ENCODE assay signal across 16 cellular contexts in the genomic region with DNA sequence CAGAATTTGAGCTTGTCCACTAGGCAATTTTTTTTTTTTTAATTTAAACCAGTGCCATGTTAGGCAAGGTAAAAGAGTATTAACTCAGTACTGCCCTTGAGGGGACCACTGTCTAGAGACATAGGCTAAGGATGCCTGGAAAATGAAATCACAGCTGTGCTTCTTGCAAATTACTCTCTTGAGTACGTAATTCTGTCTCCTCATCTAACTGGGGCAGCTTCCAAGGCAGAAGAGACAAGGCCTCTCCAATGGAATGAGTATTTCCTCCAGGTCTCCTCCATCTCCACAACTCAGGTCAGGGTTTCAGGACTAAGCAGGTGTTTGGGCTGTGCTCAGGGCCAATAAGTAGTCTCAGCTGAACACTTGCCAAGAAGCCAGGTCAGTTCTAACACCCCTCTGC. TPM values are rescaled to one million over a fixed set of nuclear protein-coding genes. Genes with fewer than 3 reads are reported as not detected.
DNase-seq lines count a peak whose midpoint lies in the region; FAIRE-seq and TF ChIP-seq lines count a peak whose summit lies in the region.
"Had no signal": no experiment of that assay in that cellular context is flagged by ENCODE, and none has a peak within 500 bp of the region (broad histone marks: within the 10 kb centered on the region; RNA-seq: fewer than 3 reads in every experiment).

No MANE protein-coding gene starts in this region.

- no peak for DNase-seq in activated naive CD4-positive, alpha-beta T cell treated with anti-CD3 and anti-CD28 coated beads, Interleukin-2, amount 50 U/mL, for 16 hours
- DNase-seq in bronchial epithelial cell (ENCODE audit: low read depth) (no peak), medulla oblongata (ENCODE audit: extremely low spot score) (peak; percentile 2), epidermal melanocyte (ENCODE audit: insufficient read length, low spot score) (no peak), DMS153 (lab: John Stamatoyannopoulos, UW) (no peak), activated gamma-delta T cell (lab: John Stamatoyannopoulos, UW) (no peak)
- DNase-seq in activated naive CD4-positive, alpha-beta T cell treated with Interleukin-2 at 50 U/mL for 16 hours: no peak
- DNase-seq: activated naive CD8-positive, alpha-beta T cell treated with anti-CD3 and anti-CD28 coated beads, Interleukin-2, amount 50 U/mL, for 24 hours; EL; glutamatergic neuron; Karpas-422; trophoblast cell; WERI-Rb-1 had no signal

- peak; percentile 93 for FAIRE-seq in bronchial epithelial cell (lab: Jason Lieb, UNC)
- FAIRE-seq: H54 had no signal

- no peak overlapping the region for H3K4me3 ChIP-seq in bronchial epithelial cell (ENCODE audit: low read depth, low read length)
- H3K4me3 ChIP-seq: SK-N-MC had no signal

- H3K4me3 Mint-ChIP-seq in activated naive CD4-positive, alpha-beta T cell treated with anti-CD3 and anti-CD28 coated beads, Interleukin-2, amount 50 U/mL, for 24 hours: no peak overlapping the region
- H3K4me3 Mint-ChIP-seq: activated naive CD8-positive, alpha-beta T cell treated with anti-CD3 and anti-CD28 coated beads, Interleukin-2, amount 50 U/mL, for 24 hours had no signal

- peaks cover 2% of the 10 kb centered on the region for H3K36me3 Mint-ChIP-seq in activated naive CD4-positive, alpha-beta T cell treated with anti-CD3 and anti-CD28 coated beads, Interleukin-2, amount 50 U/mL, for 24 hours

- peak overlapping the region; percentile 11 for H3K27ac Mint-ChIP-seq in activated naive CD4-positive, alpha-beta T cell treated with anti-CD3 and anti-CD28 coated beads, Interleukin-2, amount 50 U/mL, for 24 hours

- no peaks in the 10 kb centered on the region for H3K27me3 Mint-ChIP-seq in activated naive CD4-positive, alpha-beta T cell treated with anti-CD3 and anti-CD28 coated beads, Interleukin-2, amount 50 U/mL, for 24 hours
- H3K27me3 Mint-ChIP-seq: activated naive CD8-positive, alpha-beta T cell treated with anti-CD3 and anti-CD28 coated beads, Interleukin-2, amount 50 U/mL, for 24 hours had no signal

- TF ChIP-seq CTCF in bronchial epithelial cell (IDR thresholded peaks at IDR 0.05; ENCODE audit: insufficient read depth, low read length, severe bottlenecking): no peak

- H3K36me3 ChIP-seq in bronchial epithelial cell (ENCODE audit: control insufficient read depth, insufficient read depth, low read length): peaks cover 6% of the 10 kb centered on the region

- no peaks in the 10 kb centered on the region for H3K27me3 ChIP-seq in bronchial epithelial cell (ENCODE audit: control insufficient read depth, insufficient read depth, low read length)

- no peaks in the 10 kb centered on the region for H3K4me1 Mint-ChIP-seq in activated naive CD4-positive, alpha-beta T cell treated with anti-CD3 and anti-CD28 coated beads, Interleukin-2, amount 50 U/mL, for 24 hours
- H3K4me1 Mint-ChIP-seq: activated naive CD8-positive, alpha-beta T cell treated with anti-CD3 and anti-CD28 coated beads, Interleukin-2, amount 50 U/mL, for 24 hours had no signal

- H3K9me3 Mint-ChIP-seq in activated naive CD4-positive, alpha-beta T cell treated with anti-CD3 and anti-CD28 coated beads, Interleukin-2, amount 50 U/mL, for 24 hours: no peaks in the 10 kb centered on the region
- H3K9me3 Mint-ChIP-seq: activated naive CD8-positive, alpha-beta T cell treated with anti-CD3 and anti-CD28 coated beads, Interleukin-2, amount 50 U/mL, for 24 hours had no signal

RNA-seq across cellular contexts. Expression of a gene that starts 33.8 kb away (rescaled TPM):
- total RNA-seq in bronchial epithelial cell: 71.6 and 74.5 TPM in 2 replicates

RNA-seq across cellular contexts. Expression of a gene that starts 56.7 kb away (rescaled TPM):
- total RNA-seq in bronchial epithelial cell: 1.9 and 2.4 TPM in 2 replicates
